In the genomic region with DNA sequence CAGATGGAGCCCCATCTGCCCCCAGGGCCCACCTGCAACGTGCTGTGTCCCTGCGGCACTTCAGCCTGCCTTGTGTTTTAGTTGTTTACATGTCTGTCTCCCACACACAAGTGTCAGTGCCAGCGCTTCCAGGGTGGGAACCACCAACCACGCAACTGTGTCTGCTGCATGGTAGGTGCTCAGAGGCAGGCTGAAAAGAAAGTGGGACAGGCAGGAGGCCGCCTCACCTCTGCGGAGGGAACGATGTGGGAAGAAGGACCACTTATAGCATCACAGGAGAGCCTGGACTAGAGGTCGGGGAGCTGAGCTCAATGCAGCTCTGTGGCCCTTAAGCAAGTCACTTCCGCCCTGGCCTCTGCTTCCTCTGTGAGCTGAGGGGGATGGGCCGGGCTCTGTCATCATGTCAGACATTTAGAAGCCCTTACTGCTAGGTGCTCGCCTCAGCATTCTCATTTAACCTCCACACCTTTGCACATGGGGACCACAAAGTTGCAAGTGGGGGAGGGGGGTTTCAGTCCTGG, we compare ENCODE assay signal across 8 cellular contexts. TPM values are rescaled to one million over a fixed set of nuclear protein-coding genes. Genes with fewer than 3 reads are reported as not detected.
DNase-seq lines count a peak whose midpoint lies in the region; ATAC-seq and TF ChIP-seq lines count a peak whose summit lies in the region.

No MANE protein-coding gene starts in this region.

- TF ChIP-seq POLR2A in GM18505 (IDR thresholded peaks at IDR 0.05; ENCODE audit: borderline replicate concordance, extremely low read depth, insufficient read depth, insufficient read length): peak; percentile 77

- ATAC-seq in GM18505 (IDR thresholded peaks at IDR 0.05; ENCODE audit: unreplicated experiment) (no peak), left lobe of liver (peak; percentile 55), GM19023 (IDR thresholded peaks at IDR 0.05; ENCODE audit: unreplicated experiment) (no peak)

- DNase-seq in OCI-M1 (lab: John Stamatoyannopoulos, UW) (peak; percentile 18), left lobe of liver (ENCODE audit: low spot score) (no peak), COLO829 (ENCODE audit: low spot score) (no peak), 8988T (no peak)
- peak; percentile 90 for DNase-seq in activated effector memory CD4-positive, alpha-beta T cell treated with anti-CD3 and anti-CD28 coated beads, Interleukin-2, amount 50 U/mL, for 16 hours
- DNase-seq in stimulated activated CD8-positive, alpha-beta memory T cell treated with anti-CD3 and anti-CD28 coated beads, Interleukin-15, amount 100 ng/mL, for 24 hours (ENCODE audit: low read depth): peak; percentile 35

RNA-seq across cellular contexts. Expression of a gene that starts 17.8 kb away (rescaled TPM):
- total RNA-seq in left lobe of liver: 2.7 TPM

Comparison
In these comparisons a context has a peak if more than half of its experiments do, and no peak if none do; other contexts are left out.
1. DNase-seq: peak in OCI-M1 (single experiment), activated effector memory CD4-positive, alpha-beta T cell treated with anti-CD3 and anti-CD28 coated beads, Interleukin-2, amount 50 U/mL, for 16 hours (single experiment) and stimulated activated CD8-positive, alpha-beta memory T cell treated with anti-CD3 and anti-CD28 coated beads, Interleukin-15, amount 100 ng/mL, for 24 hours (single experiment); none in left lobe of liver (single experiment), COLO829 (single experiment) and 8988T (single experiment).